Comparison of ENCODE assay signal across 1 cellular context in genomic region chr11:129702410-129703390, GRCh38.
TF ChIP-seq lines count a peak whose summit lies in the region.

No MANE protein-coding gene starts in this region.

TF ChIP-seq in HepG2, 621 proteins besides CTCF, POLR2A, EP300 and RAD21:
- no peak for TF ChIP-seq TEAD3 (CRISPR knock-in tag; optimal IDR thresholded peaks at IDR 0.05; ENCODE audit: borderline replicate concordance)
- TF ChIP-seq CEBPB (IDR thresholded peaks at IDR 0.05; ENCODE audit: borderline replicate concordance, low read depth, low read length), result peak; percentile 6; the same call in 1 of the 2 replicates
